In genomic region chr1:147580609-147581008, GRCh38 we compare ENCODE assay signal across 12 cellular contexts. TPM values are rescaled to one million over a fixed set of nuclear protein-coding genes. Genes with fewer than 3 reads are reported as not detected.
DNase-seq lines count a peak whose midpoint lies in the region; ATAC-seq, FAIRE-seq and TF ChIP-seq lines count a peak whose summit lies in the region.
"Had no signal": no experiment of that assay in that cellular context is flagged by ENCODE, and none has a peak within 500 bp of the region (broad histone marks: within the 10 kb centered on the region; RNA-seq: fewer than 3 reads in every experiment).

No MANE protein-coding gene starts in this region.

- FAIRE-seq in D721Med (lab: Jason Lieb, UNC) = peak; percentile 75
- FAIRE-seq: H1 had no signal

- peaks cover 25% of the 10 kb centered on the region for H3K4me1 Mint-ChIP-seq in activated naive CD8-positive, alpha-beta T cell treated with anti-CD3 and anti-CD28 coated beads, Interleukin-2, amount 10 ng/mL, durations not matched to agents 7 days and 5 days
- peaks cover 17 to 39% (median 31%) of the 10 kb centered on the region in 7 donors for H3K4me1 Mint-ChIP-seq in naive thymus-derived CD4-positive, alpha-beta T cell

- no peak overlapping the region for H3K27ac ChIP-seq in BLaER1
- no peak overlapping the region for H3K27ac ChIP-seq in naive thymus-derived CD4-positive, alpha-beta T cell (ENCODE audit: low read depth, low read length)

- no peaks in the 10 kb centered on the region for H3K9me3 ChIP-seq in BLaER1
- H3K9me3 ChIP-seq in naive thymus-derived CD4-positive, alpha-beta T cell (ENCODE audit: control insufficient read depth in 2 of 3, low read length in 3 of 3) = no peaks in the 10 kb centered on the region
- H3K9me3 ChIP-seq: Caco-2 had no signal

- TF ChIP-seq CTCF in D721Med (IDR thresholded peaks at IDR 0.05; ENCODE audit: insufficient read depth, missing control alignments) = no peak

- no peak for DNase-seq in D721Med (ENCODE audit: insufficient read length, low spot score)
- DNase-seq in activated naive CD8-positive, alpha-beta T cell treated with anti-CD3 and anti-CD28 coated beads, Interleukin-2, amount 10 ng/mL, durations not matched to agents 7 days and 5 days = no peak
- DNase-seq in naive thymus-derived CD4-positive, alpha-beta T cell = no peak
- no peak for DNase-seq in sciatic nerve (ENCODE audit: low spot score)
- DNase-seq in NCI-H526 treated with DMSO at 0.1 percent for 48 hours (lab: John Stamatoyannopoulos, UW) = no peak
- no peak for DNase-seq in T-helper 2 cell
- DNase-seq: Caco-2; NCI-H524 treated with DMSO at 0.1 percent for 48 hours; NK-92 treated with Interleukin-12 subunit alpha and Interleukin-12 subunit beta, amount 100 ng/mL, for 24 hours; SIG-M5 had no signal

- CTCF ChIA-PET in naive thymus-derived CD4-positive, alpha-beta T cell (lab: Charles Lee) = no interaction called here

- H3K4me3 Mint-ChIP-seq in activated naive CD8-positive, alpha-beta T cell treated with anti-CD3 and anti-CD28 coated beads, Interleukin-2, amount 10 ng/mL, durations not matched to agents 7 days and 5 days = peak overlapping the region; percentile 31
- H3K4me3 Mint-ChIP-seq in naive thymus-derived CD4-positive, alpha-beta T cell = peak overlapping the region in 7 of 10 donors; percentile 7 to 73 (median 60)

- H3K4me2 ChIP-seq in BLaER1 = peak overlapping the region; percentile 68

- peaks cover 57% of the 10 kb centered on the region for H4K20me1 ChIP-seq in BLaER1

- peaks cover 36% of the 10 kb centered on the region for H3K27me3 Mint-ChIP-seq in activated naive CD8-positive, alpha-beta T cell treated with anti-CD3 and anti-CD28 coated beads, Interleukin-2, amount 10 ng/mL, durations not matched to agents 7 days and 5 days
- H3K27me3 Mint-ChIP-seq in naive thymus-derived CD4-positive, alpha-beta T cell = peaks cover 0 to 50% (median 39%) of the 10 kb centered on the region in 5 donors

- no peaks in the 10 kb centered on the region for H3K27me3 ChIP-seq in BLaER1
- peaks cover 0 to 5% of the 10 kb centered on the region in 2 donors for H3K27me3 ChIP-seq in naive thymus-derived CD4-positive, alpha-beta T cell (ENCODE audit: control insufficient read depth in 2 of 2, insufficient read depth in 2 of 2, low read length in 2 of 2)

- H3K36me3 ChIP-seq in BLaER1 = no peaks in the 10 kb centered on the region
- H3K36me3 ChIP-seq in naive thymus-derived CD4-positive, alpha-beta T cell (ENCODE audit: control insufficient read depth in 2 of 3, insufficient read depth in 3 of 3, low read length in 3 of 3) = no peaks in the 10 kb centered on the region

- no peak overlapping the region for H3K27ac Mint-ChIP-seq in activated naive CD8-positive, alpha-beta T cell treated with anti-CD3 and anti-CD28 coated beads, Interleukin-2, amount 10 ng/mL, durations not matched to agents 7 days and 5 days
- H3K27ac Mint-ChIP-seq in naive thymus-derived CD4-positive, alpha-beta T cell = no peak overlapping the region

- intact Hi-C loops in naive thymus-derived CD4-positive, alpha-beta T cell (cut with micrococcal nuclease) = loop anchor here (1.0 to 2.0 kb wide), 3 partner anchors 19 to 39 kb away; partner anchors contain the start of gene BCL9 (in 1 of the 2)
- intact Hi-C loops in sciatic nerve (cut with DNase I) = no loop called here

- no peak overlapping the region for H3K9ac ChIP-seq in BLaER1

- ATAC-seq in activated naive CD8-positive, alpha-beta T cell treated with anti-CD3 and anti-CD28 coated beads, Interleukin-2, amount 10 ng/mL, durations not matched to agents 7 days and 5 days (ENCODE audit: low read depth) = no peak
- no peak for ATAC-seq in naive thymus-derived CD4-positive, alpha-beta T cell
- ATAC-seq in sciatic nerve = no peak

- no peak overlapping the region for H3K4me3 ChIP-seq in BLaER1
- no peak overlapping the region for H3K4me3 ChIP-seq in naive thymus-derived CD4-positive, alpha-beta T cell (ENCODE audit: low read length)

- peaks cover 6% of the 10 kb centered on the region for H3K36me3 Mint-ChIP-seq in activated naive CD8-positive, alpha-beta T cell treated with anti-CD3 and anti-CD28 coated beads, Interleukin-2, amount 10 ng/mL, durations not matched to agents 7 days and 5 days
- peaks cover 0 to 14% (median 0%) of the 10 kb centered on the region in 5 donors for H3K36me3 Mint-ChIP-seq in naive thymus-derived CD4-positive, alpha-beta T cell

- H3K9me3 Mint-ChIP-seq in activated naive CD8-positive, alpha-beta T cell treated with anti-CD3 and anti-CD28 coated beads, Interleukin-2, amount 10 ng/mL, durations not matched to agents 7 days and 5 days = no peaks in the 10 kb centered on the region
- H3K9me3 Mint-ChIP-seq in naive thymus-derived CD4-positive, alpha-beta T cell = no peaks in the 10 kb centered on the region

- POLR2A ChIA-PET in activated naive CD8-positive, alpha-beta T cell treated with anti-CD3 and anti-CD28 coated beads, Interleukin-2, amount 10 ng/mL, durations not matched to agents 7 days and 5 days (lab: Charles Lee) = no interaction called here
- POLR2A ChIA-PET in naive thymus-derived CD4-positive, alpha-beta T cell (lab: Charles Lee) = interaction anchor here (1.3 to 1.4 kb wide), 4 partner anchors 10 to 63 kb away, joined by 3 to 6 read pairs (median 3); no protein-coding TSS in a partner anchor

- peaks cover 29% of the 10 kb centered on the region for H3K4me1 ChIP-seq in BLaER1
- H3K4me1 ChIP-seq in naive thymus-derived CD4-positive, alpha-beta T cell (ENCODE audit: control insufficient read depth in 2 of 2, insufficient read depth in 2 of 2, low read length in 2 of 2) = peaks cover 13 to 17% of the 10 kb centered on the region in 2 donors

RNA-seq across cellular contexts. Expression of gene BCL9, which starts 39.3 kb away (rescaled TPM):
- total RNA-seq in activated naive CD8-positive, alpha-beta T cell treated with anti-CD3 and anti-CD28 coated beads, Interleukin-2, amount 10 ng/mL, durations not matched to agents 7 days and 5 days = 10 to 100 TPM; 15.1 to 16.2 TPM
- 10 to 100 TPM; 13.8 to 21.2 (median 19.3) TPM for total RNA-seq in naive thymus-derived CD4-positive, alpha-beta T cell
- 1 to 10 TPM; 6.8 to 9.6 TPM for polyA plus RNA-seq in naive thymus-derived CD4-positive, alpha-beta T cell
- total RNA-seq in sciatic nerve = 21.1 TPM
